ENCODE assay signal across 11 cellular contexts in genomic region chr11:75311858-75312288, GRCh38. TPM values are rescaled to one million over a fixed set of nuclear protein-coding genes. Genes with fewer than 3 reads are reported as not detected.
A peak's percentile ranks its signal among the peaks of the same experiment; 100 is the strongest.
DNase-seq lines count a peak whose midpoint lies in the region; ATAC-seq lines count a peak whose summit lies in the region.
"Had no signal": no experiment of that assay in that cellular context is flagged by ENCODE, and none has a peak within 500 bp of the region (broad histone marks: within the 10 kb centered on the region; RNA-seq: fewer than 3 reads in every experiment).

No MANE protein-coding gene starts in this region.

- 30 to 67% (median 49%) methylated on average over 12 to 13 of the region's 13 CpGs for WGBS in adipose tissue, 3 donors

- DNase-seq in Ammon's horn (ENCODE audit: low spot score) (peak; percentile 86), left cardiac atrium (peak; percentile 86), pons (ENCODE audit: low spot score) (peak; percentile 68), iPS-NIHi7 (ENCODE audit: extremely low spot score) (no peak), RKO (ENCODE audit: low spot score) (no peak)
- DNase-seq: activated B cell treated with CpG ODN at 0.5 μM for 24 hours; CD8-positive, alpha-beta T cell; foreskin melanocyte had no signal

- ATAC-seq in left cardiac atrium = peak; percentile 83 to 90
- no peak for ATAC-seq in HG02981 (IDR thresholded peaks at IDR 0.05; ENCODE audit: unreplicated experiment)
- no peak for ATAC-seq in HG02610 (IDR thresholded peaks at IDR 0.05; ENCODE audit: unreplicated experiment)
- ATAC-seq: CD8-positive, alpha-beta T cell had no signal

- peak overlapping the region; percentile 97 for H3K27ac ChIP-seq in adipose tissue (ENCODE audit: low read depth, low read length)

- intact Hi-C loops in left cardiac atrium (cut with DNase I) = no loop called here

RNA-seq across cellular contexts. Expression of gene ARRB1, which starts 39.6 kb away (rescaled TPM):
- polyA plus RNA-seq in adipose tissue = 10 to 100 TPM; 28.2 to 36.6 (median 35.8) TPM
- 10 to 100 TPM; 28.4 to 39.4 TPM for total RNA-seq in left cardiac atrium

Comparison
In these comparisons a context has a peak if more than half of its experiments do, and no peak if none do; other contexts are left out.
1. DNase-seq: peak in Ammon's horn (single experiment), left cardiac atrium (single experiment) and pons (single experiment); none in iPS-NIHi7 (single experiment) and RKO (single experiment).
2. ATAC-seq: peak in left cardiac atrium (2 of 2); none in HG02981 (single experiment) and HG02610 (single experiment).